In genomic region chr6:137095651-137096238, GRCh38 we compare ENCODE assay signal across 9 cellular contexts. TPM values are rescaled to one million over a fixed set of nuclear protein-coding genes. Genes with fewer than 3 reads are reported as not detected.
DNase-seq lines count a peak whose midpoint lies in the region; ATAC-seq and TF ChIP-seq lines count a peak whose summit lies in the region.
"Had no signal": no experiment of that assay in that cellular context is flagged by ENCODE, and none has a peak within 500 bp of the region (broad histone marks: within the 10 kb centered on the region; RNA-seq: fewer than 3 reads in every experiment).

No MANE protein-coding gene starts in this region.

- in situ Hi-C loops in transverse colon (cut with MboI; ENCODE audit: low pct_ligation_motif_present in 1 of 4, low pct_unique_long_range_greater_than_20kb in 1 of 4, low sequenced_read_pairs in 3 of 4) = loop anchor here in 3 of 4 donors (10.0 to 25.0 kb wide), 4 partner anchors 217 to 542 kb away; no protein-coding TSS in a partner anchor

- no peak overlapping the region for H3K27ac ChIP-seq in transverse colon
- H3K27ac ChIP-seq: C4-2B had no signal

- CTCF ChIA-PET in activated CD8-positive, alpha-beta T cell treated with anti-CD3 and anti-CD28 coated beads for 36 hours (lab: Charles Lee) = interaction anchor here (0.7 to 4.5 kb wide), 6 partner anchors 10 to 219 kb away, joined by 3 to 49 read pairs (median 6); no protein-coding TSS in a partner anchor
- CTCF ChIA-PET in activated CD8-positive, alpha-beta T cell treated with anti-CD3 and anti-CD28 coated beads, Interleukin-2, amount 10 ng/mL, durations not matched to agents 7 days and 5 days (lab: Charles Lee) = interaction anchor here (0.8 to 3.1 kb wide), 8 partner anchors 10 to 319 kb away, joined by 3 to 38 read pairs (median 12); no protein-coding TSS in a partner anchor

- no peaks in the 10 kb centered on the region for H3K9me3 ChIP-seq in transverse colon

- peaks cover 0 to 27% (median 8%) of the 10 kb centered on the region in 4 donors for H3K4me1 ChIP-seq in transverse colon

- no peak for TF ChIP-seq CTCF in activated CD8-positive, alpha-beta T cell treated with anti-CD3 and anti-CD28 coated beads for 36 hours (IDR thresholded peaks at IDR 0.05)
- TF ChIP-seq CTCF in transverse colon (IDR thresholded peaks at IDR 0.05) = no peak

- peak; percentile 36 for DNase-seq in activated CD8-positive, alpha-beta T cell treated with anti-CD3 and anti-CD28 coated beads for 36 hours
- no peak for DNase-seq in activated CD8-positive, alpha-beta T cell treated with anti-CD3 and anti-CD28 coated beads, Interleukin-2, amount 10 ng/mL, durations not matched to agents 7 days and 5 days
- peak; percentile 15 for DNase-seq in NCI-H1694 (lab: John Stamatoyannopoulos, UW)
- no peak for DNase-seq in stimulated activated naive CD8-positive, alpha-beta T cell treated with anti-CD3 and anti-CD28 coated beads, Interleukin-15, Interleukin-2, amounts not matched to agents 100 U/mL and 50 U/mL, for 24 hours
- no peak for DNase-seq in cerebellar nuclear complex (lab: John Stamatoyannopoulos, UW)
- no peak for DNase-seq in stimulated activated naive CD4-positive, alpha-beta T cell treated with Interleukin-2 at 50 U/mL for 16 hours (lab: John Stamatoyannopoulos, UW)
- DNase-seq in transverse colon = no peak

- H3K27ac Mint-ChIP-seq in activated CD8-positive, alpha-beta T cell treated with anti-CD3 and anti-CD28 coated beads for 36 hours = no peak overlapping the region
- no peak overlapping the region for H3K27ac Mint-ChIP-seq in activated CD8-positive, alpha-beta T cell treated with anti-CD3 and anti-CD28 coated beads, Interleukin-2, amount 10 ng/mL, durations not matched to agents 7 days and 5 days

- no peaks in the 10 kb centered on the region for H3K27me3 ChIP-seq in transverse colon

- no peaks in the 10 kb centered on the region for H3K36me3 Mint-ChIP-seq in activated CD8-positive, alpha-beta T cell treated with anti-CD3 and anti-CD28 coated beads for 36 hours (ENCODE audit: low read depth)
- H3K36me3 Mint-ChIP-seq in activated CD8-positive, alpha-beta T cell treated with anti-CD3 and anti-CD28 coated beads, Interleukin-2, amount 10 ng/mL, durations not matched to agents 7 days and 5 days (ENCODE audit: low read depth) = no peaks in the 10 kb centered on the region

- ATAC-seq in activated CD8-positive, alpha-beta T cell treated with anti-CD3 and anti-CD28 coated beads for 36 hours = peak; percentile 63
- ATAC-seq in activated CD8-positive, alpha-beta T cell treated with anti-CD3 and anti-CD28 coated beads, Interleukin-2, amount 10 ng/mL, durations not matched to agents 7 days and 5 days = no peak
- ATAC-seq in HG02798 (IDR thresholded peaks at IDR 0.05; ENCODE audit: poor library complexity, unreplicated experiment) = peak; percentile 82
- ATAC-seq in stimulated activated naive CD8-positive, alpha-beta T cell treated with anti-CD3 and anti-CD28 coated beads, Interleukin-15, Interleukin-2, amounts not matched to agents 100 U/mL and 50 U/mL, for 24 hours = peak; percentile 59

- no peak overlapping the region for H3K4me3 ChIP-seq in transverse colon

- no peaks in the 10 kb centered on the region for H3K36me3 ChIP-seq in transverse colon

- H3K4me3 Mint-ChIP-seq in activated CD8-positive, alpha-beta T cell treated with anti-CD3 and anti-CD28 coated beads for 36 hours = no peak overlapping the region
- no peak overlapping the region for H3K4me3 Mint-ChIP-seq in activated CD8-positive, alpha-beta T cell treated with anti-CD3 and anti-CD28 coated beads, Interleukin-2, amount 10 ng/mL, durations not matched to agents 7 days and 5 days

- peaks cover 25% of the 10 kb centered on the region for H3K4me1 Mint-ChIP-seq in activated CD8-positive, alpha-beta T cell treated with anti-CD3 and anti-CD28 coated beads for 36 hours (ENCODE audit: low read depth)
- peaks cover 38% of the 10 kb centered on the region for H3K4me1 Mint-ChIP-seq in activated CD8-positive, alpha-beta T cell treated with anti-CD3 and anti-CD28 coated beads, Interleukin-2, amount 10 ng/mL, durations not matched to agents 7 days and 5 days (ENCODE audit: low read depth)

- H3K9me3 Mint-ChIP-seq in activated CD8-positive, alpha-beta T cell treated with anti-CD3 and anti-CD28 coated beads for 36 hours = no peaks in the 10 kb centered on the region
- no peaks in the 10 kb centered on the region for H3K9me3 Mint-ChIP-seq in activated CD8-positive, alpha-beta T cell treated with anti-CD3 and anti-CD28 coated beads, Interleukin-2, amount 10 ng/mL, durations not matched to agents 7 days and 5 days (ENCODE audit: insufficient read depth)

- intact Hi-C loops in activated CD8-positive, alpha-beta T cell treated with anti-CD3 and anti-CD28 coated beads for 36 hours (cut with micrococcal nuclease) = loop anchor here (10.0 kb wide), 1 partner anchor 539 kb away; no protein-coding TSS in a partner anchor
- intact Hi-C loops in transverse colon (cut with DNase I; ENCODE audit: low total_unique reads) = loop anchor here (10.0 kb wide), 1 partner anchor 219 kb away; no protein-coding TSS in a partner anchor

- no peak for TF ChIP-seq POLR2A in transverse colon (IDR thresholded peaks at IDR 0.05)

- POLR2A ChIA-PET in activated CD8-positive, alpha-beta T cell treated with anti-CD3 and anti-CD28 coated beads for 36 hours (lab: Charles Lee) = no interaction called here
- POLR2A ChIA-PET in activated CD8-positive, alpha-beta T cell treated with anti-CD3 and anti-CD28 coated beads, Interleukin-2, amount 10 ng/mL, durations not matched to agents 7 days and 5 days (lab: Charles Lee) = no interaction called here

- H3K27me3 Mint-ChIP-seq in activated CD8-positive, alpha-beta T cell treated with anti-CD3 and anti-CD28 coated beads for 36 hours = no peaks in the 10 kb centered on the region
- peaks cover 8% of the 10 kb centered on the region for H3K27me3 Mint-ChIP-seq in activated CD8-positive, alpha-beta T cell treated with anti-CD3 and anti-CD28 coated beads, Interleukin-2, amount 10 ng/mL, durations not matched to agents 7 days and 5 days (ENCODE audit: low read depth)

- TF ChIP-seq EP300 in transverse colon (IDR thresholded peaks at IDR 0.05; ENCODE audit: low read depth) = no peak

RNA-seq across cellular contexts. Expression of gene IL20RA, which starts 51.0 kb away (rescaled TPM):
- total RNA-seq in activated CD8-positive, alpha-beta T cell treated with anti-CD3 and anti-CD28 coated beads for 36 hours = not detected
- not detected for total RNA-seq in activated CD8-positive, alpha-beta T cell treated with anti-CD3 and anti-CD28 coated beads, Interleukin-2, amount 10 ng/mL, durations not matched to agents 7 days and 5 days
- total RNA-seq in transverse colon = 10 to 100 TPM in 2 of 4 donors, 1 to 10 TPM in 2; 7.4 to 20.5 (median 11.3) TPM

Comparison
In these comparisons a context has a peak if more than half of its experiments do, and no peak if none do; other contexts are left out.
1. DNase-seq: peak in activated CD8-positive, alpha-beta T cell treated with anti-CD3 and anti-CD28 coated beads for 36 hours (single experiment) and NCI-H1694 (single experiment); none in activated CD8-positive, alpha-beta T cell treated with anti-CD3 and anti-CD28 coated beads, Interleukin-2, amount 10 ng/mL, durations not matched to agents 7 days and 5 days (single experiment), stimulated activated naive CD8-positive, alpha-beta T cell treated with anti-CD3 and anti-CD28 coated beads, Interleukin-15, Interleukin-2, amounts not matched to agents 100 U/mL and 50 U/mL, for 24 hours (single experiment), cerebellar nuclear complex (0 of 2), stimulated activated naive CD4-positive, alpha-beta T cell treated with Interleukin-2 at 50 U/mL for 16 hours (single experiment) and transverse colon (single experiment).
2. RNA of gene IL20RA, which starts 51.0 kb away (total RNA-seq): 7.4 to 20.5 TPM in transverse colon; not detected in activated CD8-positive, alpha-beta T cell treated with anti-CD3 and anti-CD28 coated beads for 36 hours and not detected in activated CD8-positive, alpha-beta T cell treated with anti-CD3 and anti-CD28 coated beads, Interleukin-2, amount 10 ng/mL, durations not matched to agents 7 days and 5 days; every median in the first group is over 4 times any median in the second.